In the genomic region with DNA sequence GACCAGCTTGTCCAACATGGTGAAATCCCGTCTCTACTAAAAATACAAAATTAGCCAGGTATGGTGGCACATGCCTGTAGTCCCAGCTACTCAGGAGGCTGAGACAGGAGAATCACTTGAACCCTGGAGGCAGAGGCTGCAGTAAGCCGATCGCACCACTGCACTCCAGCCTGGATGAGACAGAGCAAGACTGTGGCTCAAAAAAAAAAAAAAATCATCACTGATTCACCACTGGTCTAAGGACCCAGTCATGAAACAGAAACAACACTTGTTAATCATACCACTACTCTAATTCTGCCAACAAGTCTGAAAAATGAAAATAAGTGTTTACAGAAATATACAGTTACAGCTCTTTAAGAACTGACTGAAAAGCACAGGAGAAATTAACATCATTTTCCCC, we compare ENCODE assay signal across 8 cellular contexts. TPM values are rescaled to one million over a fixed set of nuclear protein-coding genes. Genes with fewer than 3 reads are reported as not detected.
DNase-seq lines count a peak whose midpoint lies in the region; ATAC-seq and TF ChIP-seq lines count a peak whose summit lies in the region.
"Not testable (repeated sequence)": the region's sequence is repeated elsewhere in the genome, so short reads cannot be mapped to it uniquely, and the experiment has no call there.

No MANE protein-coding gene starts in this region.

- not testable (repeated sequence) for H3K9me3 Mint-ChIP-seq in activated CD8-positive, alpha-beta T cell treated with anti-CD3 and anti-CD28 coated beads for 36 hours

- not testable (repeated sequence) for H3K27me3 Mint-ChIP-seq in activated CD8-positive, alpha-beta T cell treated with anti-CD3 and anti-CD28 coated beads for 36 hours

- DNase-seq in HCEC 1CT, result peak; percentile 41
- DNase-seq in LHCN-M2 (ENCODE audit: low read depth), result peak; percentile 56
- DNase-seq in activated CD8-positive, alpha-beta T cell treated with anti-CD3 and anti-CD28 coated beads for 36 hours, result peak; percentile 43
- not testable (repeated sequence) for DNase-seq in epithelial cell of prostate (ENCODE audit: low read depth, low spot score)
- DNase-seq in stimulated activated CD4-positive, alpha-beta T cell treated with anti-CD3 and anti-CD28 coated beads, Interleukin-2, amount 100 ng/mL, for 24 hours, result peak; percentile 20 to 41

- H3K4me1 Mint-ChIP-seq in activated CD8-positive, alpha-beta T cell treated with anti-CD3 and anti-CD28 coated beads for 36 hours (ENCODE audit: low read depth), result peaks cover 57% of the 10 kb centered on the region

- not testable (repeated sequence) for H3K4me3 Mint-ChIP-seq in activated CD8-positive, alpha-beta T cell treated with anti-CD3 and anti-CD28 coated beads for 36 hours

- H3K27ac Mint-ChIP-seq in activated CD8-positive, alpha-beta T cell treated with anti-CD3 and anti-CD28 coated beads for 36 hours, result peak overlapping the region; percentile 40

- CTCF ChIA-PET in activated CD8-positive, alpha-beta T cell treated with anti-CD3 and anti-CD28 coated beads for 36 hours (lab: Charles Lee), result interaction anchor here (1.2 kb wide), 1 partner anchor 9 kb away, joined by 4 read pairs; no protein-coding TSS in a partner anchor

- POLR2A ChIA-PET in activated CD8-positive, alpha-beta T cell treated with anti-CD3 and anti-CD28 coated beads for 36 hours (lab: Charles Lee), result interaction anchor here (0.9 to 1.9 kb wide), 5 partner anchors 9 to 171 kb away, joined by 3 to 8 read pairs (median 5); a partner anchor contains a TSS

- peak; percentile 18 for TF ChIP-seq CTCF in GM12873 (IDR thresholded peaks at IDR 0.05; ENCODE audit: insufficient read depth, low read depth, low read length, missing control alignments)
- not testable (repeated sequence) for TF ChIP-seq CTCF in activated CD8-positive, alpha-beta T cell treated with anti-CD3 and anti-CD28 coated beads for 36 hours (IDR thresholded peaks at IDR 0.05)

- H3K27ac ChIP-seq in epithelial cell of prostate, result peak overlapping the region; percentile 1

- peaks cover 19% of the 10 kb centered on the region for H3K36me3 Mint-ChIP-seq in activated CD8-positive, alpha-beta T cell treated with anti-CD3 and anti-CD28 coated beads for 36 hours (ENCODE audit: low read depth)

- ATAC-seq in GM19372 (IDR thresholded peaks at IDR 0.05; ENCODE audit: low read depth, unreplicated experiment), result peak; percentile 57
- ATAC-seq in HG03097 (IDR thresholded peaks at IDR 0.05; ENCODE audit: low FRiP score, unreplicated experiment), result peak; percentile 74
- ATAC-seq in activated CD8-positive, alpha-beta T cell treated with anti-CD3 and anti-CD28 coated beads for 36 hours, result peak; percentile 92

- intact Hi-C loops in activated CD8-positive, alpha-beta T cell treated with anti-CD3 and anti-CD28 coated beads for 36 hours (cut with micrococcal nuclease), result not testable (repeated sequence)

RNA-seq across cellular contexts. Expression of a gene that starts 12.7 kb away (rescaled TPM):
- 69.4 and 78.2 TPM in 2 replicates for total RNA-seq in LHCN-M2 (2014; rRNA removed)
- 39.9 TPM for polyA plus RNA-seq in LHCN-M2 (2012)
- 100 to 1,000 TPM; 153 to 158 TPM for total RNA-seq in activated CD8-positive, alpha-beta T cell treated with anti-CD3 and anti-CD28 coated beads for 36 hours
